In the genomic region with DNA sequence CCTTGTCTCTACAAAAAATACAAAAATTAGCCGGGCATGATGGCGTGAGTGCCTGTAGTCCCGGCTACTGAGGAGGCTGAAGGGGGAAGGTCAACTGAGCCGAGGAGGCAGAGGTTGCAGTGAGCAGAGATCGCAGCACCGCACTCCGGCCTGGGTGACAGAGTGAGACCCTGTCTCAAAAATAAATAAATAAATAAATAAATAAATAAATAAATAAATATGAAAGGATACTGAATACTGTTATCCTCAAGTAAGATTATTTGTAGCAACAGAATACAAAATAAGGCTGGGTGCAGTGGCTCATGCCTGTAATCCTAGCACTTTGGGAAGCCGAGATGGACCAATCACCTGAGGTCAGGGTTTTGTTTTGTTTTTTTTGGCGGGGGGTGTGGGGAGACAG, we compare ENCODE assay signal across 13 cellular contexts. TPM values are rescaled to one million over a fixed set of nuclear protein-coding genes. Genes with fewer than 3 reads are reported as not detected.
A peak's percentile ranks its signal among the peaks of the same experiment; 100 is the strongest.
DNase-seq lines count a peak whose midpoint lies in the region; ATAC-seq and TF ChIP-seq lines count a peak whose summit lies in the region.
"Had no signal": no experiment of that assay in that cellular context is flagged by ENCODE, and none has a peak within 500 bp of the region (broad histone marks: within the 10 kb centered on the region; RNA-seq: fewer than 3 reads in every experiment).

No MANE protein-coding gene starts in this region.

- H3K27me3 ChIP-seq in BLaER1 treated with 17β-estradiol and CSF1 and Interleukin-3, amounts not matched to agents 10 nM and 100 nM = no peaks in the 10 kb centered on the region
- H3K27me3 ChIP-seq in GM23338 (ENCODE audit: insufficient read depth) = no peaks in the 10 kb centered on the region
- no peaks in the 10 kb centered on the region for H3K27me3 ChIP-seq in breast epithelium
- H3K27me3 ChIP-seq in trophoblast cell (ENCODE audit: insufficient read depth, low read length) = no peaks in the 10 kb centered on the region

- WGBS in trophoblast cell (ENCODE audit: extremely low coverage, insufficient coverage, insufficient read length) = no CpG with 5 or more reads among the region's 9 CpGs

- H4K91ac ChIP-seq in trophoblast cell (ENCODE audit: low read depth, low read length) = no peak overlapping the region

- peak overlapping the region; percentile 23 to 93 (median 89); a peak in 20 of 22 replicates for H3K27ac ChIP-seq in BLaER1 treated with 17β-estradiol and CSF1 and Interleukin-3, amounts not matched to agents 10 nM and 100 nM
- H3K27ac ChIP-seq in GM23338 (ENCODE audit: low read depth) (peak overlapping the region; percentile 98; the same call in 1 of the 2 replicates), breast epithelium (peak overlapping the region; percentile 92 to 95), trophoblast cell (ENCODE audit: low read depth, low read length) (no peak overlapping the region)

- no peak overlapping the region for H3K27ac Mint-ChIP-seq in GM23338

- peaks cover 3% of the 10 kb centered on the region; the same call in 1 of the 3 replicates for H3K9me3 Mint-ChIP-seq in GM23338

- H2AFZ ChIP-seq in GM23338 (no peak overlapping the region), trophoblast cell (ENCODE audit: insufficient read depth, low read length, poor library complexity) (no peak overlapping the region)

- H3K79me2 ChIP-seq in GM23338 (replicated peaks; ENCODE audit: insufficient read depth) = peaks cover 48% of the 10 kb centered on the region
- peaks cover 7% of the 10 kb centered on the region for H3K79me2 ChIP-seq in trophoblast cell (ENCODE audit: control insufficient read depth, insufficient read depth, low read length, poor library complexity)

- H3K27me3 Mint-ChIP-seq in GM23338 (ENCODE audit: insufficient read depth, low read depth, poor library complexity) = peaks cover 5% of the 10 kb centered on the region

- no peak overlapping the region for H4K12ac ChIP-seq in trophoblast cell (ENCODE audit: low read depth, low read length)

- no peak for ATAC-seq in GM23338

- no peaks in the 10 kb centered on the region for H3K9me2 ChIP-seq in GM23338 (ENCODE audit: insufficient read depth)

- POLR2A ChIA-PET in GM10248 (lab: Yijun Ruan, JAX) = no interaction called here

- H3K4me3 Mint-ChIP-seq in GM23338 = peak overlapping the region; percentile 58

- H2BK12ac ChIP-seq in trophoblast cell (ENCODE audit: low read length) = no peak overlapping the region

- no peak overlapping the region for H2AK5ac ChIP-seq in trophoblast cell (ENCODE audit: low read length)

- H3K4ac ChIP-seq in trophoblast cell (ENCODE audit: low read depth, low read length) = peak overlapping the region; percentile 14

- H4K8ac ChIP-seq in trophoblast cell (ENCODE audit: low read depth, low read length) = no peak overlapping the region

- H3K4me2 ChIP-seq in BLaER1 treated with 17β-estradiol and CSF1 and Interleukin-3, amounts not matched to agents 10 nM and 100 nM = peak overlapping the region; percentile 86 to 100 (median 95)
- H3K4me2 ChIP-seq in GM23338 = 0 out of 2 replicates have a peak overlapping the region, but pooled peaks have one; percentile 90
- no peak overlapping the region for H3K4me2 ChIP-seq in trophoblast cell (ENCODE audit: low read length)

- no peak overlapping the region for H3K23ac ChIP-seq in trophoblast cell (ENCODE audit: low read length)

- no peak for DNase-seq in GM23338 (ENCODE audit: low spot score)
- no peak for DNase-seq in breast epithelium (ENCODE audit: low spot score in 2 of 2)
- DNase-seq in trophoblast cell = no peak
- no peak for DNase-seq in HK-2 (ENCODE audit: unreplicated experiment)
- no peak for DNase-seq in NCI-H345 (lab: John Stamatoyannopoulos, UW)
- no peak for DNase-seq in GM10248 (ENCODE audit: extremely low spot score)
- no peak for DNase-seq in COLO668 (lab: John Stamatoyannopoulos, UW; ENCODE audit: unreplicated experiment)
- DNase-seq: NCI-H69; stimulated activated CD4-positive, alpha-beta T cell treated with anti-CD3 and anti-CD28 coated beads, Interleukin-4, amount 100 ng/mL, for 4 hours; T-helper 9 cell had no signal

- peak overlapping the region; percentile 83 to 93 (median 91) for H3K9ac ChIP-seq in BLaER1 treated with 17β-estradiol and CSF1 and Interleukin-3, amounts not matched to agents 10 nM and 100 nM
- no peak overlapping the region for H3K9ac ChIP-seq in trophoblast cell (ENCODE audit: low read length)

- H3K36me3 ChIP-seq in BLaER1 treated with 17β-estradiol and CSF1 and Interleukin-3, amounts not matched to agents 10 nM and 100 nM = peaks cover 28 to 41% (median 34%) of the 10 kb centered on the region in 11 experiments
- H3K36me3 ChIP-seq in GM23338 (ENCODE audit: insufficient read depth) (peaks cover 11% of the 10 kb centered on the region), breast epithelium (no peaks in the 10 kb centered on the region), trophoblast cell (ENCODE audit: control insufficient read depth in 1 of 2, insufficient read depth in 2 of 2, low read length in 2 of 2) (peaks cover 8 to 16% of the 10 kb centered on the region in 2 experiments)

- H3K9me3 ChIP-seq in BLaER1 treated with 17β-estradiol and CSF1 and Interleukin-3, amounts not matched to agents 10 nM and 100 nM (replicated peaks in 1 of 11) = no peaks in the 10 kb centered on the region
- H3K9me3 ChIP-seq in breast epithelium = no peaks in the 10 kb centered on the region
- H3K9me3 ChIP-seq in trophoblast cell (ENCODE audit: insufficient read depth, low read depth, low read length) = peaks cover 3% of the 10 kb centered on the region

- peaks cover 26% of the 10 kb centered on the region for H3K4me1 Mint-ChIP-seq in GM23338

- no peak overlapping the region for H2BK5ac ChIP-seq in trophoblast cell (ENCODE audit: low read depth, low read length, poor library complexity)

- peaks cover 20% of the 10 kb centered on the region; the same call in 1 of the 2 replicates for H3F3A ChIP-seq in GM23338 (replicated peaks; ENCODE audit: low read depth)

- H4K20me1 ChIP-seq in BLaER1 treated with 17β-estradiol and CSF1 and Interleukin-3, amounts not matched to agents 10 nM and 100 nM = peaks cover 0 to 56% (median 21%) of the 10 kb centered on the region in 11 experiments; a peak in 12 of 22 replicates
- peaks cover 11% of the 10 kb centered on the region for H4K20me1 ChIP-seq in GM23338 (replicated peaks; ENCODE audit: insufficient read depth)

- H3K14ac ChIP-seq in trophoblast cell (ENCODE audit: low read length) = no peak overlapping the region

- H2BK120ac ChIP-seq in trophoblast cell (ENCODE audit: insufficient read depth, low read length, poor library complexity) = no peak overlapping the region

- no peak overlapping the region for H3K18ac ChIP-seq in trophoblast cell (ENCODE audit: low read length)

- H3K4me3 ChIP-seq in BLaER1 treated with 17β-estradiol and CSF1 and Interleukin-3, amounts not matched to agents 10 nM and 100 nM = peak overlapping the region in 9 of 10 experiments; percentile 80 to 97 (median 90); a peak in 18 of 20 replicates
- no peak overlapping the region for H3K4me3 ChIP-seq in GM23338
- H3K4me3 ChIP-seq in breast epithelium = peak overlapping the region in 1 of 3 donors; percentile 83
- no peak overlapping the region for H3K4me3 ChIP-seq in trophoblast cell (ENCODE audit: low read depth, low read length)

- CTCF ChIA-PET in GM10248 (lab: Yijun Ruan, JAX) = interaction anchor here (0.7 to 3.9 kb wide), 3 partner anchors 12 to 102 kb away, joined by 3 to 44 read pairs (median 34); a partner anchor contains a TSS

- TF ChIP-seq CTCF in GM23338 (conservative IDR thresholded peaks at IDR 0.05; ENCODE audit: low read depth in 2 of 2) (no peak), breast epithelium (IDR thresholded peaks at IDR 0.05) (no peak), GM10248 (IDR thresholded peaks at IDR 0.05; ENCODE audit: control extremely low read depth, extremely low read depth, low read depth, missing control alignments) (no peak)

- H3K36me3 Mint-ChIP-seq in GM23338 (ENCODE audit: low read depth) = peaks cover 37% of the 10 kb centered on the region

- peaks cover 15% of the 10 kb centered on the region for H3K79me1 ChIP-seq in trophoblast cell (ENCODE audit: low read length)

- intact Hi-C loops in breast epithelium (cut with DNase I; ENCODE audit: low total_unique reads) = no loop called here

- no peak for TF ChIP-seq POLR2A in breast epithelium (IDR thresholded peaks at IDR 0.05)

- peaks cover 38 to 46% (median 41%) of the 10 kb centered on the region in 10 experiments for H3K4me1 ChIP-seq in BLaER1 treated with 17β-estradiol and CSF1 and Interleukin-3, amounts not matched to agents 10 nM and 100 nM
- H3K4me1 ChIP-seq in GM23338 (ENCODE audit: insufficient read depth) = peaks cover 26% of the 10 kb centered on the region
- H3K4me1 ChIP-seq in breast epithelium = peaks cover 0 to 6% of the 10 kb centered on the region in 2 donors
- peaks cover 2 to 18% of the 10 kb centered on the region in 2 experiments for H3K4me1 ChIP-seq in trophoblast cell (ENCODE audit: control insufficient read depth in 1 of 2, insufficient read depth in 2 of 2, low read length in 2 of 2)

TF ChIP-seq in GM23338, 12 proteins besides CTCF, POLR2A, EP300 and RAD21 (continues in another document):
- no peak for TF ChIP-seq EZH2phosphoT487 (IDR thresholded peaks at IDR 0.05; ENCODE audit: unreplicated experiment)
- no peak for TF ChIP-seq ZNF114 (CRISPR knock-in tag; IDR thresholded peaks at IDR 0.05)
- no peak for TF ChIP-seq STAT1 (IDR thresholded peaks at IDR 0.05; ENCODE audit: unreplicated experiment)

RNA-seq across cellular contexts. Expression of a gene that starts 1.9 kb away (rescaled TPM):
- total RNA-seq in GM23338 (2014; rRNA removed; shearing (Covaris generic)) = 68.2 and 77.1 TPM in 2 replicates
- 14.8 and 15.3 TPM in 2 replicates for polyA plus RNA-seq in GM23338 (2016; fragmentation: Nextera tagmentation; extraction: Ambion mirVana)
- 10 to 100 TPM; 64.4 to 86.6 (median 81.3) TPM for total RNA-seq in breast epithelium
- 31.8 and 33.9 TPM in 2 replicates for polyA plus RNA-seq in trophoblast cell (2013)

RNA-seq across cellular contexts. Expression of a gene that starts 4.3 kb away (rescaled TPM):
- total RNA-seq in GM23338 (2014; rRNA removed; shearing (Covaris generic)) = 25.5 and 31.6 TPM in 2 replicates
- 24.9 and 27.8 TPM in 2 replicates for polyA plus RNA-seq in GM23338 (2016; fragmentation: Nextera tagmentation; extraction: Ambion mirVana)
- total RNA-seq in breast epithelium = 10 to 100 TPM; 24.7 to 31.2 (median 27.5) TPM
- polyA plus RNA-seq in trophoblast cell (2013) = 11.4 and 11.9 TPM in 2 replicates

RNA-seq across cellular contexts. Expression of a gene that starts 10.0 kb away (rescaled TPM):
- 0.59 and 4.5 TPM in 2 replicates for total RNA-seq in GM23338 (2014; rRNA removed; shearing (Covaris generic))
- polyA plus RNA-seq in GM23338 (2016; fragmentation: Nextera tagmentation; extraction: Ambion mirVana) = 0.29 and 0.63 TPM in 2 replicates
- total RNA-seq in breast epithelium = under 1 TPM in 1 of 3 donors, not detected in 2; 0.98 TPM
- polyA plus RNA-seq in trophoblast cell (2013) = 0.08 TPM in 1 of 2 replicates, not detected in the other
- total RNA-seq: dermis microvascular lymphatic vessel endothelial cell, H1 had no signal

RNA-seq across cellular contexts. Expression of a gene that starts 30.6 kb away (rescaled TPM):
- total RNA-seq in GM23338 (2014; rRNA removed; shearing (Covaris generic)) = 40.4 and 44.5 TPM in 2 replicates
- 52.1 and 68.3 TPM in 2 replicates for polyA plus RNA-seq in GM23338 (2016; fragmentation: Nextera tagmentation; extraction: Ambion mirVana)
- 100 to 1,000 TPM; 105 to 114 (median 106) TPM for total RNA-seq in breast epithelium
- 34.7 and 35.1 TPM in 2 replicates for polyA plus RNA-seq in trophoblast cell (2013)

RNA-seq across cellular contexts. Expression of a gene that starts 38.3 kb away (rescaled TPM):
- 25.2 and 25.6 TPM in 2 replicates for total RNA-seq in GM23338 (2014; rRNA removed; shearing (Covaris generic))
- polyA plus RNA-seq in GM23338 (2016; fragmentation: Nextera tagmentation; extraction: Ambion mirVana) = 16.2 and 20.3 TPM in 2 replicates
- 10 to 100 TPM; 12.8 to 18.4 (median 14.9) TPM for total RNA-seq in breast epithelium
- 31.0 and 31.4 TPM in 2 replicates for polyA plus RNA-seq in trophoblast cell (2013)

Comparison
In these comparisons a context has a peak if more than half of its experiments do, and no peak if none do; other contexts are left out.
1. H3K4me3 ChIP-seq: peak in BLaER1 treated with 17β-estradiol and CSF1 and Interleukin-3, amounts not matched to agents 10 nM and 100 nM (9 of 10); none in GM23338 (single experiment) and trophoblast cell (single experiment).